In genomic region chr7:93646538-93646937, GRCh38 we compare ENCODE assay signal across 18 cellular contexts.
DNase-seq lines count a peak whose midpoint lies in the region; ATAC-seq, FAIRE-seq and TF ChIP-seq lines count a peak whose summit lies in the region.
"Had no signal": no experiment of that assay in that cellular context is flagged by ENCODE, and none has a peak within 500 bp of the region (broad histone marks: within the 10 kb centered on the region; RNA-seq: fewer than 3 reads in every experiment).

No MANE protein-coding gene starts in this region.

- H3K27me3 Mint-ChIP-seq in GM23338 (ENCODE audit: insufficient read depth, low read depth, poor library complexity) (peaks cover under 1% of the 10 kb centered on the region), osteocyte (ENCODE audit: unreplicated experiment) (peaks cover 22% of the 10 kb centered on the region)
- H3K27me3 Mint-ChIP-seq: B cell; CD4-positive, alpha-beta T cell had no signal

- H3K4me3 Mint-ChIP-seq in GM23338 (no peak overlapping the region), osteocyte (ENCODE audit: unreplicated experiment) (no peak overlapping the region)
- H3K4me3 Mint-ChIP-seq: B cell; CD4-positive, alpha-beta T cell had no signal

- FAIRE-seq in H1 (lab: Jason Lieb, UNC): peak; percentile 71
- FAIRE-seq: H54 had no signal

- H3K9me3 Mint-ChIP-seq in GM23338 (no peaks in the 10 kb centered on the region), osteocyte (ENCODE audit: unreplicated experiment) (no peaks in the 10 kb centered on the region)
- no peaks in the 10 kb centered on the region for H3K9me3 Mint-ChIP-seq in activated naive CD4-positive, alpha-beta T cell treated with anti-CD3 and anti-CD28 coated beads, Interleukin-2, amount 50 U/mL, for 72 hours
- H3K9me3 Mint-ChIP-seq: CD4-positive, alpha-beta T cell had no signal

- no peak overlapping the region for H3K9ac ChIP-seq in H1 (replicated peaks in 1 of 4; ENCODE audit: extremely low read depth in 1 of 4, low read depth in 3 of 4, low read length in 3 of 4)

- H3K36me3 ChIP-seq in GM23338 (ENCODE audit: insufficient read depth) (no peaks in the 10 kb centered on the region), H1 (ENCODE audit: control insufficient read depth in 2 of 4, insufficient read depth in 4 of 4, low read length in 3 of 4) (peaks cover 0 to 7% (median 0%) of the 10 kb centered on the region in 4 experiments; a peak in 1 of 8 replicates)

- H3F3A ChIP-seq in GM23338 (replicated peaks; ENCODE audit: low read depth): no peaks in the 10 kb centered on the region; the same call in 1 of the 2 replicates

- TF ChIP-seq RAD21 in H1 (IDR thresholded peaks at IDR 0.05 in 1 of 2, conservative IDR thresholded peaks at IDR 0.05 in 1 of 2; ENCODE audit: low read depth in 2 of 2, low read length in 2 of 2): no peak

- H3K4me1 ChIP-seq in GM23338 (ENCODE audit: insufficient read depth): peaks cover 29% of the 10 kb centered on the region
- H3K4me1 ChIP-seq in H1 (replicated peaks in 1 of 4; ENCODE audit: control insufficient read depth in 3 of 4, insufficient read depth in 4 of 4, low read length in 3 of 4): peaks cover 0 to 11% (median 4%) of the 10 kb centered on the region in 4 experiments; a peak in 3 of 7 replicates

- no peak overlapping the region for H3K14ac ChIP-seq in H1 (ENCODE audit: insufficient read length)

- H4K8ac ChIP-seq in H1 (ENCODE audit: extremely low read depth, insufficient read depth, low read length): no peak overlapping the region

- H3K4me2 ChIP-seq in GM23338: peak overlapping the region; percentile 68
- peak overlapping the region in 1 of 2 experiments; percentile 26; a peak in 2 of 4 replicates for H3K4me2 ChIP-seq in H1 (ENCODE audit: insufficient read depth in 1 of 2, low read depth in 2 of 2, low read length in 2 of 2)

- no peak for TF ChIP-seq CTCF in GM23338 (conservative IDR thresholded peaks at IDR 0.05; ENCODE audit: low read depth in 2 of 2)
- no peak for TF ChIP-seq CTCF in H1 (IDR thresholded peaks at IDR 0.05; ENCODE audit: control extremely low read depth in 1 of 3, insufficient read depth in 1 of 3, low read depth in 1 of 3, low read length in 3 of 3)
- TF ChIP-seq CTCF in osteocyte (IDR thresholded peaks at IDR 0.05): no peak

- H3K4me3 ChIP-seq in GM23338 (peak overlapping the region; percentile 36), H1 (ENCODE audit: extremely low read depth in 1 of 4, insufficient read depth in 2 of 4, low read depth in 3 of 4, low read length in 4 of 4) (peak overlapping the region in 1 of 4 experiments; percentile 39; a peak in 1 of 8 replicates)

- H4K5ac ChIP-seq in H1 (ENCODE audit: insufficient read length, low read depth, low read length): peak overlapping the region; percentile 60

- H2BK20ac ChIP-seq in H1 (ENCODE audit: low read length): 0 out of 2 replicates have a peak overlapping the region, but pooled peaks have one; percentile 80

- H3K23ac ChIP-seq in H1 (ENCODE audit: insufficient read length): no peak overlapping the region

- peak; percentile 50 for DNase-seq in GM23338 (ENCODE audit: low spot score)
- peak; percentile 85 for DNase-seq in NCI-H82 (lab: John Stamatoyannopoulos, UW)
- DNase-seq in H1 (ENCODE audit: low read depth in 1 of 2, low spot score in 2 of 2): no peak
- DNase-seq in islet precursor cell: peak; percentile 62
- DNase-seq in osteocyte (ENCODE audit: extremely low spot score, unreplicated experiment): no peak
- no peak for DNase-seq in activated naive CD4-positive, alpha-beta T cell treated with anti-CD3 and anti-CD28 coated beads, Interleukin-2, amount 50 U/mL, for 72 hours (ENCODE audit: low spot score in 2 of 2)
- no peak for DNase-seq in hippocampal formation (lab: John Stamatoyannopoulos, UW)
- DNase-seq in activated gamma-delta T cell (lab: John Stamatoyannopoulos, UW): no peak
- DNase-seq: 8988T; ACHN; C1 segment of cervical spinal cord; CD4-positive, alpha-beta T cell; DMS153; DMS79 treated with DMSO at 0.1 percent for 48 hours; EL; GDM1 had no signal

- H3K4ac ChIP-seq in H1 (replicated peaks; ENCODE audit: insufficient read length, low read depth, low read length): no peak overlapping the region

- H4K20me1 ChIP-seq in GM23338 (replicated peaks; ENCODE audit: insufficient read depth) (no peaks in the 10 kb centered on the region), H1 (replicated peaks in 1 of 2; ENCODE audit: control insufficient read depth in 1 of 2, insufficient read depth in 2 of 2, low read length in 2 of 2) (no peaks in the 10 kb centered on the region)

- CTCF ChIA-PET in H1 (lab: Charles Lee; ENCODE audit: partially characterized antibody): interaction anchor here (0.6 to 1.1 kb wide), 4 partner anchors 23 to 879 kb away, joined by 3 to 4 read pairs (median 3); no protein-coding TSS in a partner anchor

- WGBS in H1 (ENCODE audit: extremely low coverage in 1 of 2, insufficient coverage in 1 of 2, insufficient read length in 1 of 2, insufficient replicate concordance in 2 of 2, low coverage in 1 of 2, low lambda C conversion rate in 2 of 2, missing lambda C conversion rate in 1 of 2), 2 experiments: 84% methylated on average over 1 of the region's 1 CpG; no CpG with 5 or more reads in 1 of the 2 experiments

- peak overlapping the region; percentile 91; the same call in 1 of the 2 replicates for H2BK5ac ChIP-seq in H1 (ENCODE audit: low read depth, low read length)

- H3K18ac ChIP-seq in H1 (ENCODE audit: extremely low read depth, low read length): peak overlapping the region; percentile 32

- H3K23me2 ChIP-seq in H1 (ENCODE audit: low read depth, low read length): no peaks in the 10 kb centered on the region

- no peak overlapping the region for H2AK5ac ChIP-seq in H1 (ENCODE audit: low read depth, low read length)

- H3K27ac Mint-ChIP-seq in GM23338 (peak overlapping the region; percentile 93), osteocyte (ENCODE audit: unreplicated experiment) (no peak overlapping the region)
- H3K27ac Mint-ChIP-seq in activated naive CD4-positive, alpha-beta T cell treated with anti-CD3 and anti-CD28 coated beads, Interleukin-2, amount 50 U/mL, for 72 hours: no peak overlapping the region
- H3K27ac Mint-ChIP-seq: B cell; CD4-positive, alpha-beta T cell had no signal

- peak; percentile 73 for ATAC-seq in GM23338
- ATAC-seq in activated naive CD4-positive, alpha-beta T cell treated with anti-CD3 and anti-CD28 coated beads, Interleukin-2, amount 50 U/mL, for 72 hours: no peak

- POLR2A ChIA-PET in H1 (lab: Charles Lee; ENCODE audit: partially characterized antibody): interaction anchor here (1.0 kb wide), 1 partner anchor 8 kb away, joined by 4 read pairs; no protein-coding TSS in a partner anchor

- H3K79me1 ChIP-seq in H1 (ENCODE audit: low read depth, low read length): no peaks in the 10 kb centered on the region

- H2BK120ac ChIP-seq in H1 (replicated peaks; ENCODE audit: low read depth, low read length): peak overlapping the region; percentile 25

- H2BK15ac ChIP-seq in H1 (ENCODE audit: low read length): no peak overlapping the region

- H4K91ac ChIP-seq in H1 (replicated peaks; ENCODE audit: insufficient read length, low read length): no peak overlapping the region

- H3K56ac ChIP-seq in H1 (replicated peaks; ENCODE audit: insufficient read length, low read depth, low read length): no peak overlapping the region

- H2BK12ac ChIP-seq in H1 (ENCODE audit: low read depth, low read length): no peak overlapping the region

- H3K27me3 ChIP-seq in GM23338 (ENCODE audit: insufficient read depth) (no peaks in the 10 kb centered on the region), H1 (replicated peaks in 1 of 4; ENCODE audit: control insufficient read depth in 3 of 4, extremely low read depth in 1 of 4, insufficient read depth in 3 of 4, low read length in 3 of 4) (no peaks in the 10 kb centered on the region)

- H3K4me1 Mint-ChIP-seq in GM23338 (peaks cover 29% of the 10 kb centered on the region), osteocyte (ENCODE audit: unreplicated experiment) (no peaks in the 10 kb centered on the region)
- H3K4me1 Mint-ChIP-seq: B cell had no signal

- H3K27ac ChIP-seq in GM23338 (ENCODE audit: low read depth) (peak overlapping the region; percentile 91), H1 (ENCODE audit: low read depth, low read length) (no peak overlapping the region)

- TF ChIP-seq POLR2A in H1 (IDR thresholded peaks at IDR 0.05; ENCODE audit: control extremely low read depth in 1 of 2, low read depth in 2 of 2, low read length in 2 of 2): no peak

- no peaks in the 10 kb centered on the region for H3K9me3 ChIP-seq in H1 (ENCODE audit: insufficient read depth in 2 of 2, low read depth in 1 of 2, low read length in 1 of 2)

- H2AFZ ChIP-seq in GM23338 (no peak overlapping the region), H1 (ENCODE audit: low read length) (no peak overlapping the region)

- H3K9me2 ChIP-seq in GM23338 (ENCODE audit: insufficient read depth): no peaks in the 10 kb centered on the region

- H3K36me3 Mint-ChIP-seq in GM23338 (ENCODE audit: low read depth) (no peaks in the 10 kb centered on the region), osteocyte (ENCODE audit: unreplicated experiment) (no peaks in the 10 kb centered on the region)
- no peaks in the 10 kb centered on the region for H3K36me3 Mint-ChIP-seq in activated naive CD4-positive, alpha-beta T cell treated with anti-CD3 and anti-CD28 coated beads, Interleukin-2, amount 50 U/mL, for 72 hours

- H3K79me2 ChIP-seq in GM23338 (replicated peaks; ENCODE audit: insufficient read depth) (0 out of 2 replicates have a peak, but pooled peaks cover 10% of the 10 kb centered on the region), H1 (ENCODE audit: control insufficient read depth in 1 of 2, insufficient read depth in 2 of 2, low read length in 2 of 2) (no peaks in the 10 kb centered on the region)

- TF ChIP-seq EP300 in H1 (IDR thresholded peaks at IDR 0.05; ENCODE audit: borderline replicate concordance in 1 of 2, low read depth in 2 of 2, low read length in 2 of 2): no peak

TF ChIP-seq in H1, 55 proteins besides CTCF, POLR2A, EP300 and RAD21 (continues in another document):
- TF ChIP-seq BCL11A (IDR thresholded peaks at IDR 0.05; ENCODE audit: low read depth in 2 of 2, low read length in 2 of 2) (no peak), ASH2L (IDR thresholded peaks at IDR 0.05; ENCODE audit: low read length) (no peak), RNF2 (IDR thresholded peaks at IDR 0.05; ENCODE audit: borderline replicate concordance, low read depth, low read length, missing control alignments, poor library complexity, severe bottlenecking) (no peak), JUND (IDR thresholded peaks at IDR 0.05; ENCODE audit: low read length) (no peak), SP1 (IDR thresholded peaks at IDR 0.05; ENCODE audit: low read depth, low read length) (no peak), TCF12 (IDR thresholded peaks at IDR 0.05; ENCODE audit: low read depth, low read length) (no peak), RBBP5 (IDR thresholded peaks at IDR 0.05; ENCODE audit: borderline replicate concordance, low read depth, low read length) (no peak), GTF2F1 (IDR thresholded peaks at IDR 0.05; ENCODE audit: borderline replicate concordance, low read depth, low read length) (no peak), GABPA (IDR thresholded peaks at IDR 0.05; ENCODE audit: borderline replicate concordance, insufficient read depth, low read length) (no peak), KDM1A (IDR thresholded peaks at IDR 0.05; ENCODE audit: borderline replicate concordance, low read length) (no peak), NRF1 (IDR thresholded peaks at IDR 0.05; ENCODE audit: low read depth, low read length) (no peak)

Comparison
In these comparisons a context has a peak if more than half of its experiments do, and no peak if none do; other contexts are left out.
1. DNase-seq: peak in GM23338 (single experiment), NCI-H82 (single experiment) and islet precursor cell (single experiment); none in H1 (0 of 2), osteocyte (single experiment), activated naive CD4-positive, alpha-beta T cell treated with anti-CD3 and anti-CD28 coated beads, Interleukin-2, amount 50 U/mL, for 72 hours (0 of 2), hippocampal formation (0 of 2) and activated gamma-delta T cell (single experiment).